21 cellular contexts compared by ENCODE assay signal in genomic region chr22:27648074-27648473, GRCh38.
A peak's percentile ranks its signal among the peaks of the same experiment; 100 is the strongest.
DNase-seq lines count a peak whose midpoint lies in the region; ATAC-seq and TF ChIP-seq lines count a peak whose summit lies in the region.
"Had no signal": no experiment of that assay in that cellular context is flagged by ENCODE, and none has a peak within 500 bp of the region (broad histone marks: within the 10 kb centered on the region; RNA-seq: fewer than 3 reads in every experiment).

No MANE protein-coding gene starts in this region.

- no peak for DNase-seq in Caco-2
- DNase-seq in adipocyte (ENCODE audit: low read depth) = peak; percentile 19
- no peak for DNase-seq in neural progenitor cell (ENCODE audit: low spot score)
- DNase-seq in psoas muscle = no peak
- DNase-seq in HuH-7.5 (ENCODE audit: low spot score) = no peak
- DNase-seq in endodermal cell = no peak
- no peak for DNase-seq in HAP-1 (ENCODE audit: low spot score in 2 of 2)
- DNase-seq: 8988T; CD8-positive, alpha-beta T cell; DMS 273 treated with DMSO at 0.1 percent for 48 hours; DMS53; DND-41; EL; GOT3; H9; HFFc6; IMR-90; KBM-7 had no signal

- intact Hi-C loops in Caco-2 (cut with micrococcal nuclease; ENCODE audit: unreplicated experiment) (no loop called here), psoas muscle (cut with DNase I) (no loop called here)

- ATAC-seq in psoas muscle = no peak
- ATAC-seq: CD8-positive, alpha-beta T cell; GM12878 had no signal

- H3K9me3 Mint-ChIP-seq in Caco-2 (ENCODE audit: unreplicated experiment) (peaks cover 15% of the 10 kb centered on the region), neural progenitor cell (no peaks in the 10 kb centered on the region), endodermal cell (no peaks in the 10 kb centered on the region)
- H3K9me3 Mint-ChIP-seq: CD8-positive, alpha-beta T cell; H9; HFFc6 had no signal

- H3K4me3 Mint-ChIP-seq in Caco-2 (ENCODE audit: unreplicated experiment) = peak overlapping the region; percentile 1
- H3K4me3 Mint-ChIP-seq in neural progenitor cell = no peak overlapping the region
- H3K4me3 Mint-ChIP-seq in endodermal cell = no peak overlapping the region
- H3K4me3 Mint-ChIP-seq: B cell; CD8-positive, alpha-beta T cell; H9; HFFc6 had no signal

- H3K36me3 ChIP-seq in Caco-2 (ENCODE audit: control insufficient read depth, insufficient read depth, low read length) = no peaks in the 10 kb centered on the region
- H3K36me3 ChIP-seq in adipocyte (ENCODE audit: control insufficient read depth, insufficient read depth, low read length, severe bottlenecking) = no peaks in the 10 kb centered on the region
- no peaks in the 10 kb centered on the region for H3K36me3 ChIP-seq in neural progenitor cell
- no peaks in the 10 kb centered on the region for H3K36me3 ChIP-seq in psoas muscle (ENCODE audit: insufficient read depth in 1 of 2, low read depth in 1 of 2)
- no peaks in the 10 kb centered on the region for H3K36me3 ChIP-seq in endodermal cell (ENCODE audit: control insufficient read depth, insufficient read depth, low read length)
- H3K36me3 ChIP-seq in HAP-1 (replicated peaks) = no peaks in the 10 kb centered on the region
- H3K36me3 ChIP-seq: BLaER1 treated with 17β-estradiol and CSF1 and Interleukin-3, amounts not matched to agents 10 nM and 100 nM had no signal

- TF ChIP-seq CTCF in Caco-2 (IDR thresholded peaks at IDR 0.05; ENCODE audit: insufficient read depth in 1 of 2, low read depth in 1 of 2, low read length in 1 of 2, severe bottlenecking in 1 of 2, unreplicated experiment in 1 of 2) (no peak), neural progenitor cell (IDR thresholded peaks at IDR 0.05) (no peak), psoas muscle (IDR thresholded peaks at IDR 0.05) (no peak), endodermal cell (conservative IDR thresholded peaks at IDR 0.05) (no peak)

- H3K27ac ChIP-seq in neural progenitor cell = no peak overlapping the region
- H3K27ac ChIP-seq in psoas muscle = peak overlapping the region; percentile 23
- H3K27ac ChIP-seq in endodermal cell (ENCODE audit: low read depth, low read length) = no peak overlapping the region
- H3K27ac ChIP-seq: BLaER1 treated with 17β-estradiol and CSF1 and Interleukin-3, amounts not matched to agents 10 nM and 100 nM had no signal

- H3K9ac ChIP-seq in adipocyte (ENCODE audit: low read length) (no peak overlapping the region), neural progenitor cell (no peak overlapping the region), endodermal cell (ENCODE audit: extremely low read depth, low read length, poor library complexity, severe bottlenecking) (no peak overlapping the region)
- H3K9ac ChIP-seq: BLaER1 treated with 17β-estradiol and CSF1 and Interleukin-3, amounts not matched to agents 10 nM and 100 nM had no signal

- H3K27ac Mint-ChIP-seq in Caco-2 (ENCODE audit: unreplicated experiment) (peak overlapping the region; percentile 49), neural progenitor cell (no peak overlapping the region), endodermal cell (no peak overlapping the region)
- H3K27ac Mint-ChIP-seq: B cell; CD8-positive, alpha-beta T cell; H9; HFFc6 had no signal

- H3K4me1 Mint-ChIP-seq in Caco-2 (ENCODE audit: low read depth, unreplicated experiment) (peaks cover 36% of the 10 kb centered on the region), neural progenitor cell (peaks cover 23% of the 10 kb centered on the region), endodermal cell (no peaks in the 10 kb centered on the region)
- H3K4me1 Mint-ChIP-seq: B cell had no signal

- H3K4me1 ChIP-seq in Caco-2 = peaks cover 49% of the 10 kb centered on the region
- H3K4me1 ChIP-seq in adipocyte (ENCODE audit: control insufficient read depth, insufficient read depth, low read length) = peaks cover 14% of the 10 kb centered on the region
- H3K4me1 ChIP-seq in neural progenitor cell = peaks cover 19% of the 10 kb centered on the region
- H3K4me1 ChIP-seq in psoas muscle = peaks cover 23% of the 10 kb centered on the region
- no peaks in the 10 kb centered on the region for H3K4me1 ChIP-seq in endodermal cell (ENCODE audit: control insufficient read depth, insufficient read depth, low read length)
- H3K4me1 ChIP-seq in HAP-1 = no peaks in the 10 kb centered on the region

- CTCF ChIA-PET in Caco-2 (lab: Charles Lee) = no interaction called here

- 85 to 95% (median 88%) methylated on average over 3 of the region's 3 CpGs for WGBS in psoas muscle, 3 donors
- 84 to 100% methylated on average over 3 of the region's 3 CpGs for WGBS in endodermal cell (ENCODE audit: insufficient coverage in 1 of 2, insufficient read length in 1 of 2), 2 experiments

- H3K4me3 ChIP-seq in Caco-2 (ENCODE audit: low read depth, low read length) (no peak overlapping the region), adipocyte (ENCODE audit: low read length) (no peak overlapping the region), neural progenitor cell (no peak overlapping the region), psoas muscle (no peak overlapping the region), endodermal cell (ENCODE audit: low read length) (no peak overlapping the region), HAP-1 (no peak overlapping the region)
- H3K4me3 ChIP-seq: BLaER1 treated with 17β-estradiol and CSF1 and Interleukin-3, amounts not matched to agents 10 nM and 100 nM; GM12878 had no signal

- peak overlapping the region; percentile 3 for H2AFZ ChIP-seq in neural progenitor cell (replicated peaks)

- no peak overlapping the region for H3K4me2 ChIP-seq in neural progenitor cell

- peaks cover 7% of the 10 kb centered on the region for H3F3A ChIP-seq in neural progenitor cell (ENCODE audit: low read depth)

- POLR2A ChIA-PET in Caco-2 (lab: Charles Lee) = no interaction called here

- in situ Hi-C loops in HAP-1 (cut with MboI; ENCODE audit: low sequenced_read_pairs) = no loop called here

- H3K9me3 ChIP-seq in Caco-2 (no peaks in the 10 kb centered on the region), adipocyte (ENCODE audit: control insufficient read depth, low read length) (no peaks in the 10 kb centered on the region), neural progenitor cell (ENCODE audit: low read depth) (no peaks in the 10 kb centered on the region), psoas muscle (no peaks in the 10 kb centered on the region), endodermal cell (ENCODE audit: control insufficient read depth, low read length) (no peaks in the 10 kb centered on the region), HAP-1 (no peaks in the 10 kb centered on the region)
- H3K9me3 ChIP-seq: BLaER1 treated with 17β-estradiol and CSF1 and Interleukin-3, amounts not matched to agents 10 nM and 100 nM had no signal

- H3K27me3 ChIP-seq in Caco-2 (replicated peaks; ENCODE audit: control insufficient read depth, insufficient read depth, low read length) (no peaks in the 10 kb centered on the region), adipocyte (replicated peaks; ENCODE audit: control insufficient read depth, insufficient read depth, low read length) (peaks cover 18% of the 10 kb centered on the region), neural progenitor cell (no peaks in the 10 kb centered on the region), psoas muscle (ENCODE audit: insufficient read depth in 3 of 3, low read length in 2 of 3) (no peaks in the 10 kb centered on the region), endodermal cell (ENCODE audit: control insufficient read depth, insufficient read depth, low read length, poor library complexity, severe bottlenecking) (peaks cover 6% of the 10 kb centered on the region), HAP-1 (ENCODE audit: low read depth) (0 out of 2 replicates have a peak, but pooled peaks cover 3% of the 10 kb centered on the region)
- H3K27me3 ChIP-seq: BLaER1 treated with 17β-estradiol and CSF1 and Interleukin-3, amounts not matched to agents 10 nM and 100 nM had no signal

- H3K36me3 Mint-ChIP-seq in Caco-2 (ENCODE audit: insufficient read depth, unreplicated experiment) (peaks cover 5% of the 10 kb centered on the region), neural progenitor cell (no peaks in the 10 kb centered on the region), endodermal cell (ENCODE audit: low read depth) (no peaks in the 10 kb centered on the region)
- H3K36me3 Mint-ChIP-seq: CD8-positive, alpha-beta T cell had no signal

- H3K27me3 Mint-ChIP-seq in Caco-2 (ENCODE audit: insufficient read depth, unreplicated experiment) (no peaks in the 10 kb centered on the region), neural progenitor cell (ENCODE audit: insufficient read depth, low read depth) (peaks cover 27% of the 10 kb centered on the region), endodermal cell (ENCODE audit: insufficient read depth) (peaks cover 28% of the 10 kb centered on the region)
- H3K27me3 Mint-ChIP-seq: B cell had no signal

- H4K20me1 ChIP-seq in neural progenitor cell (ENCODE audit: low read depth) = no peaks in the 10 kb centered on the region
- H4K20me1 ChIP-seq: BLaER1 treated with 17β-estradiol and CSF1 and Interleukin-3, amounts not matched to agents 10 nM and 100 nM had no signal

- H3K79me2 ChIP-seq in neural progenitor cell (ENCODE audit: low read depth) = no peaks in the 10 kb centered on the region

- BruUV-seq in Caco-2 (replicated peaks; lab: Mats Ljungman, UMichigan) = no TSS peak
